ENCODE assay signal across 8 cellular contexts in genomic region chr17:57935833-57936807, GRCh38. TPM values are rescaled to one million over a fixed set of nuclear protein-coding genes. Genes with fewer than 3 reads are reported as not detected.
DNase-seq lines count a peak whose midpoint lies in the region; ATAC-seq and TF ChIP-seq lines count a peak whose summit lies in the region.

No MANE protein-coding gene starts in this region.

- DNase-seq in KBM-7 (peak; percentile 38), brain microvascular endothelial cell (no peak), kidney tubule cell (ENCODE audit: low spot score) (peak; percentile 57), suprapubic skin (ENCODE audit: low spot score in 2 of 2) (peak in 1 of 2 donors; percentile 71), NCI-H1436 treated with DMSO at 0.1 percent for 48 hours (lab: John Stamatoyannopoulos, UW) (no peak), NCI-H2196 (lab: John Stamatoyannopoulos, UW; ENCODE audit: unreplicated experiment) (no peak), NCI-H2171 (lab: John Stamatoyannopoulos, UW) (no peak)
- DNase-seq in effector memory CD8-positive, alpha-beta T cell, result no peak

- TF ChIP-seq CTCF in brain microvascular endothelial cell (IDR thresholded peaks at IDR 0.05; ENCODE audit: low read depth, low read length, missing control alignments), result no peak
- no peak for TF ChIP-seq CTCF in suprapubic skin (IDR thresholded peaks at IDR 0.05)

- TF ChIP-seq POLR2A in suprapubic skin (IDR thresholded peaks at IDR 0.05), result no peak

- H3K36me3 Mint-ChIP-seq in effector memory CD8-positive, alpha-beta T cell (ENCODE audit: insufficient read depth), result no peaks in the 10 kb centered on the region

- no peak for TF ChIP-seq EP300 in suprapubic skin (IDR thresholded peaks at IDR 0.05)

- H3K9me3 ChIP-seq in suprapubic skin, result no peaks in the 10 kb centered on the region

- H3K4me1 ChIP-seq in suprapubic skin, result peaks cover 69% of the 10 kb centered on the region

- H3K4me3 Mint-ChIP-seq in effector memory CD8-positive, alpha-beta T cell, result no peak overlapping the region

- peaks cover 25 to 42% of the 10 kb centered on the region in 2 donors for H3K27me3 Mint-ChIP-seq in effector memory CD8-positive, alpha-beta T cell

- in situ Hi-C loops in KBM-7 (cut with MboI; ENCODE audit: low pct_unique_long_range_greater_than_20kb, low sequenced_read_pairs) (no loop called here), brain microvascular endothelial cell (cut with HindIII; ENCODE audit: low pct_ligation_motif_present, low sequenced_read_pairs) (no loop called here)

- no peaks in the 10 kb centered on the region for H3K9me3 Mint-ChIP-seq in effector memory CD8-positive, alpha-beta T cell

- H3K27ac Mint-ChIP-seq in effector memory CD8-positive, alpha-beta T cell, result no peak overlapping the region

- H3K36me3 ChIP-seq in brain microvascular endothelial cell (replicated peaks), result no peaks in the 10 kb centered on the region
- H3K36me3 ChIP-seq in suprapubic skin, result no peaks in the 10 kb centered on the region

- no peaks in the 10 kb centered on the region for H3K27me3 ChIP-seq in brain microvascular endothelial cell (replicated peaks)
- H3K27me3 ChIP-seq in suprapubic skin, result no peaks in the 10 kb centered on the region

- peaks cover 6% of the 10 kb centered on the region in 2 donors for H3K4me1 Mint-ChIP-seq in effector memory CD8-positive, alpha-beta T cell (ENCODE audit: low read depth in 2 of 2)

- ATAC-seq in effector memory CD8-positive, alpha-beta T cell (replicated peaks), result no peak

- H3K4me3 ChIP-seq in brain microvascular endothelial cell (ENCODE audit: low read depth, low read length) (no peak overlapping the region), suprapubic skin (no peak overlapping the region)

- H3K27ac ChIP-seq in brain microvascular endothelial cell (peak overlapping the region; percentile 59), suprapubic skin (peak overlapping the region; percentile 88)

- 47% methylated on average over 11 of the region's 11 CpGs for WGBS in suprapubic skin

RNA-seq across cellular contexts. Expression of gene CUEDC1, which starts 19.1 kb away (rescaled TPM):
- total RNA-seq in suprapubic skin, result 10 to 100 TPM in 2 of 4 donors, 1 to 10 TPM in 2; 5.1 to 34.2 (median 12.8) TPM

RNA-seq across cellular contexts. Expression of gene VEZF1, which starts 51.9 kb away (rescaled TPM):
- total RNA-seq in suprapubic skin, result 10 to 100 TPM; 45.3 to 76.0 (median 63.7) TPM

Comparison
In these comparisons a context has a peak if more than half of its experiments do, and no peak if none do; other contexts are left out.
1. DNase-seq: peak in KBM-7 (single experiment) and kidney tubule cell (single experiment); none in brain microvascular endothelial cell (single experiment), effector memory CD8-positive, alpha-beta T cell (0 of 3), NCI-H1436 treated with DMSO at 0.1 percent for 48 hours (single experiment), NCI-H2196 (single experiment) and NCI-H2171 (single experiment).